2 cellular contexts compared by ENCODE assay signal in genomic region chr20:44552568-44552949, GRCh38.
TF ChIP-seq lines count a peak whose summit lies in the region.

No MANE protein-coding gene starts in this region.

TF ChIP-seq in SK-N-SH, 30 proteins besides CTCF, POLR2A, EP300 and RAD21 (continued from another document):
- TF ChIP-seq ZBTB33 (IDR thresholded peaks at IDR 0.05; ENCODE audit: borderline replicate concordance, low read depth) (no peak), ELF1 (IDR thresholded peaks at IDR 0.05) (no peak), RXRA (IDR thresholded peaks at IDR 0.05; ENCODE audit: borderline replicate concordance, low read depth) (no peak), MAX (IDR thresholded peaks at IDR 0.05; ENCODE audit: low read depth) (no peak), TAF1 (IDR thresholded peaks at IDR 0.05; ENCODE audit: borderline replicate concordance, low read depth, low read length) (no peak)

TF ChIP-seq in SK-N-SH treated with all-trans-retinoic acid at 6 μM for 48 hours, 23 proteins besides CTCF, POLR2A, EP300 and RAD21 (continued from another document):
- TF ChIP-seq PATZ1 (CRISPR knock-in tag; IDR thresholded peaks at IDR 0.05; ENCODE audit: borderline replicate concordance): no peak
TF ChIP-seq in SK-N-SH treated with all-trans-retinoic acid at 6 μM for 48 hours: peak in this region for 0.
